ENCODE assay signal across 1 cellular context in genomic region chr20:57070296-57070695, GRCh38.
TF ChIP-seq lines count a peak whose summit lies in the region.

No MANE protein-coding gene starts in this region.

TF ChIP-seq in H1, 55 proteins besides CTCF, POLR2A, EP300 and RAD21 (continued from another document):
- TF ChIP-seq ZNF274 (IDR thresholded peaks at IDR 0.05; ENCODE audit: borderline replicate concordance, extremely low read depth, low read length) (no peak), JUND (IDR thresholded peaks at IDR 0.05; ENCODE audit: low read length) (no peak), NANOG (IDR thresholded peaks at IDR 0.05; ENCODE audit: insufficient read depth, low read depth, low read length, poor library complexity, severe bottlenecking) (no peak), HDAC2 (IDR thresholded peaks at IDR 0.05; ENCODE audit: borderline replicate concordance in 1 of 2, low read depth in 2 of 2, low read length in 2 of 2) (no peak), TCF12 (IDR thresholded peaks at IDR 0.05; ENCODE audit: low read depth, low read length) (no peak), MAX (IDR thresholded peaks at IDR 0.05) (no peak), CTBP2 (IDR thresholded peaks at IDR 0.05; ENCODE audit: borderline replicate concordance, insufficient read depth, insufficient read length, low read length) (no peak), NRF1 (IDR thresholded peaks at IDR 0.05; ENCODE audit: low read depth, low read length) (no peak), RXRA (IDR thresholded peaks at IDR 0.05; ENCODE audit: insufficient read depth, low read depth, low read length) (no peak)
TF ChIP-seq in H1: peak in this region for 0.
